In genomic region chr2:9780368-9781130, GRCh38 we compare ENCODE assay signal across 11 cellular contexts.
DNase-seq lines count a peak whose midpoint lies in the region; ATAC-seq and TF ChIP-seq lines count a peak whose summit lies in the region.
"Had no signal": no experiment of that assay in that cellular context is flagged by ENCODE, and none has a peak within 500 bp of the region (broad histone marks: within the 10 kb centered on the region; RNA-seq: fewer than 3 reads in every experiment).

No MANE protein-coding gene starts in this region.

- no peak for TF ChIP-seq CTCF in NB4 (IDR thresholded peaks at IDR 0.05; ENCODE audit: low read depth, low read length)
- TF ChIP-seq CTCF in GM13976 (IDR thresholded peaks at IDR 0.05; ENCODE audit: borderline replicate concordance, control extremely low read depth, extremely low read depth, insufficient read depth, missing control alignments): no peak

- CTCF ChIA-PET in activated naive CD4-positive, alpha-beta T cell treated with anti-CD3 and anti-CD28 coated beads, Interleukin-2, amount 10 ng/mL, durations not matched to agents 7 days and 5 days (lab: Charles Lee): interaction anchor here (0.6 to 3.7 kb wide), 4 partner anchors 10 to 126 kb away, joined by 3 to 28 read pairs (median 7); no protein-coding TSS in a partner anchor

- peak; percentile 55 to 58 for ATAC-seq in natural killer cell treated with Interleukin-12 subunit alpha and Interleukin-12 subunit beta and Interleukin-15 and Interleukin-18, amount 100 ng/mL, for 72 hours

- peak; percentile 34 for DNase-seq in activated naive CD4-positive, alpha-beta T cell treated with anti-CD3 and anti-CD28 coated beads, Interleukin-2, amount 10 ng/mL, durations not matched to agents 7 days and 5 days
- no peak for DNase-seq in activated naive CD4-positive, alpha-beta T cell (lab: John Stamatoyannopoulos, UW)
- DNase-seq in NB4 (ENCODE audit: low read depth): peak; percentile 89
- DNase-seq in activated T-helper 1 cell treated with anti-CD3 and anti-CD28 coated beads, Interleukin-12 subunit alpha, Interleukin-12 subunit beta, Interleukin-2, Interleukin-4 antibody, amounts not matched to agents 30 ng/mL and 10 ng/mL and 1 ng/mL, durations not matched to agents 14 hours and 24 hours and 36 hours (ENCODE audit: low spot score): no peak
- no peak for DNase-seq in natural killer cell treated with Interleukin-12 subunit alpha and Interleukin-12 subunit beta and Interleukin-15 and Interleukin-18, amount 100 ng/mL, for 72 hours (ENCODE audit: low spot score)
- no peak for DNase-seq in NCI-H748 (lab: John Stamatoyannopoulos, UW; ENCODE audit: unreplicated experiment)
- no peak for DNase-seq in EL
- no peak for DNase-seq in GM13976 (ENCODE audit: low spot score)
- DNase-seq: KG1 had no signal

- H3K27me3 Mint-ChIP-seq in activated naive CD4-positive, alpha-beta T cell treated with anti-CD3 and anti-CD28 coated beads, Interleukin-2, amount 10 ng/mL, durations not matched to agents 7 days and 5 days: peaks cover 12% of the 10 kb centered on the region
- H3K27me3 Mint-ChIP-seq in activated T-helper 1 cell treated with anti-CD3 and anti-CD28 coated beads, Interleukin-12 subunit alpha, Interleukin-12 subunit beta, Interleukin-2, Interleukin-4 antibody, amounts not matched to agents 30 ng/mL and 10 ng/mL and 1 ng/mL, durations not matched to agents 14 hours and 24 hours and 36 hours (ENCODE audit: insufficient read depth): no peaks in the 10 kb centered on the region
- no peaks in the 10 kb centered on the region for H3K27me3 Mint-ChIP-seq in natural killer cell treated with Interleukin-12 subunit alpha and Interleukin-12 subunit beta and Interleukin-15 and Interleukin-18, amount 100 ng/mL, for 72 hours

- H3K4me1 Mint-ChIP-seq in activated naive CD4-positive, alpha-beta T cell treated with anti-CD3 and anti-CD28 coated beads, Interleukin-2, amount 10 ng/mL, durations not matched to agents 7 days and 5 days: peaks cover 65% of the 10 kb centered on the region
- peaks cover 60% of the 10 kb centered on the region for H3K4me1 Mint-ChIP-seq in activated T-helper 1 cell treated with anti-CD3 and anti-CD28 coated beads, Interleukin-12 subunit alpha, Interleukin-12 subunit beta, Interleukin-2, Interleukin-4 antibody, amounts not matched to agents 30 ng/mL and 10 ng/mL and 1 ng/mL, durations not matched to agents 14 hours and 24 hours and 36 hours (ENCODE audit: low read depth)
- peaks cover 27 to 36% of the 10 kb centered on the region in 2 donors for H3K4me1 Mint-ChIP-seq in natural killer cell treated with Interleukin-12 subunit alpha and Interleukin-12 subunit beta and Interleukin-15 and Interleukin-18, amount 100 ng/mL, for 72 hours (ENCODE audit: low read depth in 2 of 2)

- peaks cover 1% of the 10 kb centered on the region for H3K36me3 Mint-ChIP-seq in activated naive CD4-positive, alpha-beta T cell treated with anti-CD3 and anti-CD28 coated beads, Interleukin-2, amount 10 ng/mL, durations not matched to agents 7 days and 5 days
- H3K36me3 Mint-ChIP-seq in activated T-helper 1 cell treated with anti-CD3 and anti-CD28 coated beads, Interleukin-12 subunit alpha, Interleukin-12 subunit beta, Interleukin-2, Interleukin-4 antibody, amounts not matched to agents 30 ng/mL and 10 ng/mL and 1 ng/mL, durations not matched to agents 14 hours and 24 hours and 36 hours (ENCODE audit: low read depth): peaks cover 6% of the 10 kb centered on the region
- no peaks in the 10 kb centered on the region for H3K36me3 Mint-ChIP-seq in natural killer cell treated with Interleukin-12 subunit alpha and Interleukin-12 subunit beta and Interleukin-15 and Interleukin-18, amount 100 ng/mL, for 72 hours

- no peaks in the 10 kb centered on the region for H3K9me3 Mint-ChIP-seq in activated naive CD4-positive, alpha-beta T cell treated with anti-CD3 and anti-CD28 coated beads, Interleukin-2, amount 10 ng/mL, durations not matched to agents 7 days and 5 days
- H3K9me3 Mint-ChIP-seq in activated T-helper 1 cell treated with anti-CD3 and anti-CD28 coated beads, Interleukin-12 subunit alpha, Interleukin-12 subunit beta, Interleukin-2, Interleukin-4 antibody, amounts not matched to agents 30 ng/mL and 10 ng/mL and 1 ng/mL, durations not matched to agents 14 hours and 24 hours and 36 hours: peaks cover 9% of the 10 kb centered on the region
- H3K9me3 Mint-ChIP-seq in natural killer cell treated with Interleukin-12 subunit alpha and Interleukin-12 subunit beta and Interleukin-15 and Interleukin-18, amount 100 ng/mL, for 72 hours: no peaks in the 10 kb centered on the region

- in situ Hi-C loops in GM13976 (cut with MboI; ENCODE audit: low sequenced_read_pairs, unreplicated experiment): no loop called here

- H3K27ac Mint-ChIP-seq in activated naive CD4-positive, alpha-beta T cell treated with anti-CD3 and anti-CD28 coated beads, Interleukin-2, amount 10 ng/mL, durations not matched to agents 7 days and 5 days: peak overlapping the region; percentile 93
- H3K27ac Mint-ChIP-seq in activated T-helper 1 cell treated with anti-CD3 and anti-CD28 coated beads, Interleukin-12 subunit alpha, Interleukin-12 subunit beta, Interleukin-2, Interleukin-4 antibody, amounts not matched to agents 30 ng/mL and 10 ng/mL and 1 ng/mL, durations not matched to agents 14 hours and 24 hours and 36 hours: peak overlapping the region; percentile 88
- H3K27ac Mint-ChIP-seq in natural killer cell treated with Interleukin-12 subunit alpha and Interleukin-12 subunit beta and Interleukin-15 and Interleukin-18, amount 100 ng/mL, for 72 hours: peak overlapping the region; percentile 65 to 82

- H3K4me3 Mint-ChIP-seq in activated naive CD4-positive, alpha-beta T cell treated with anti-CD3 and anti-CD28 coated beads, Interleukin-2, amount 10 ng/mL, durations not matched to agents 7 days and 5 days: peak overlapping the region; percentile 20
- peak overlapping the region; percentile 37 for H3K4me3 Mint-ChIP-seq in activated T-helper 1 cell treated with anti-CD3 and anti-CD28 coated beads, Interleukin-12 subunit alpha, Interleukin-12 subunit beta, Interleukin-2, Interleukin-4 antibody, amounts not matched to agents 30 ng/mL and 10 ng/mL and 1 ng/mL, durations not matched to agents 14 hours and 24 hours and 36 hours
- peak overlapping the region; percentile 74 for H3K4me3 Mint-ChIP-seq in natural killer cell treated with Interleukin-12 subunit alpha and Interleukin-12 subunit beta and Interleukin-15 and Interleukin-18, amount 100 ng/mL, for 72 hours

- peak overlapping the region; percentile 0 for H3K4me3 ChIP-seq in NB4 (ENCODE audit: low read depth, low read length)
- H3K4me3 ChIP-seq: cardiac muscle cell, PC-9 had no signal

- no peak for TF ChIP-seq POLR2A in NB4 (IDR thresholded peaks at IDR 0.05; ENCODE audit: extremely low read depth, insufficient read length)

- intact Hi-C loops in activated T-helper 1 cell treated with anti-CD3 and anti-CD28 coated beads, Interleukin-12 subunit alpha, Interleukin-12 subunit beta, Interleukin-2, Interleukin-4 antibody, amounts not matched to agents 30 ng/mL and 10 ng/mL and 1 ng/mL, durations not matched to agents 14 hours and 24 hours and 36 hours (cut with micrococcal nuclease): loop anchor here (5.0 kb wide), 1 partner anchor 303 kb away; no protein-coding TSS in a partner anchor

Comparison
In these comparisons a context has a peak if more than half of its experiments do, and no peak if none do; other contexts are left out.
1. DNase-seq: peak in activated naive CD4-positive, alpha-beta T cell treated with anti-CD3 and anti-CD28 coated beads, Interleukin-2, amount 10 ng/mL, durations not matched to agents 7 days and 5 days (single experiment) and NB4 (single experiment); none in activated naive CD4-positive, alpha-beta T cell (0 of 4), activated T-helper 1 cell treated with anti-CD3 and anti-CD28 coated beads, Interleukin-12 subunit alpha, Interleukin-12 subunit beta, Interleukin-2, Interleukin-4 antibody, amounts not matched to agents 30 ng/mL and 10 ng/mL and 1 ng/mL, durations not matched to agents 14 hours and 24 hours and 36 hours (single experiment), natural killer cell treated with Interleukin-12 subunit alpha and Interleukin-12 subunit beta and Interleukin-15 and Interleukin-18, amount 100 ng/mL, for 72 hours (single experiment), NCI-H748 (single experiment), EL (single experiment) and GM13976 (single experiment).
2. H3K4me3 Mint-ChIP-seq: peak in every context shown above with its lines; median percentile 74 in natural killer cell treated with Interleukin-12 subunit alpha and Interleukin-12 subunit beta and Interleukin-15 and Interleukin-18, amount 100 ng/mL, for 72 hours; 37 in activated T-helper 1 cell treated with anti-CD3 and anti-CD28 coated beads, Interleukin-12 subunit alpha, Interleukin-12 subunit beta, Interleukin-2, Interleukin-4 antibody, amounts not matched to agents 30 ng/mL and 10 ng/mL and 1 ng/mL, durations not matched to agents 14 hours and 24 hours and 36 hours; 20 in activated naive CD4-positive, alpha-beta T cell treated with anti-CD3 and anti-CD28 coated beads, Interleukin-2, amount 10 ng/mL, durations not matched to agents 7 days and 5 days.
3. Peak in every context shown above with its lines, with median percentiles within 50 percentile points of each other: H3K27ac Mint-ChIP-seq.